24 cellular contexts compared by ENCODE assay signal in genomic region chr9:127106493-127106855, GRCh38. TPM values are rescaled to one million over a fixed set of nuclear protein-coding genes. Genes with fewer than 3 reads are reported as not detected.
DNase-seq lines count a peak whose midpoint lies in the region; ATAC-seq and TF ChIP-seq lines count a peak whose summit lies in the region.
"Had no signal": no experiment of that assay in that cellular context is flagged by ENCODE, and none has a peak within 500 bp of the region (broad histone marks: within the 10 kb centered on the region; RNA-seq: fewer than 3 reads in every experiment).

No MANE protein-coding gene starts in this region.

- H3K9ac ChIP-seq in stomach smooth muscle (ENCODE audit: low read length in 2 of 2): no peak overlapping the region

- no peaks in the 10 kb centered on the region for H3K9me3 Mint-ChIP-seq in MCF 10A (ENCODE audit: unreplicated experiment)
- H3K9me3 Mint-ChIP-seq: CD4-positive, CD25-positive, alpha-beta regulatory T cell had no signal

- TF ChIP-seq POLR2A in breast epithelium (IDR thresholded peaks at IDR 0.05): no peak
- TF ChIP-seq POLR2A in gastroesophageal sphincter (IDR thresholded peaks at IDR 0.05): no peak

- no peaks in the 10 kb centered on the region for H3K36me3 ChIP-seq in breast epithelium
- peaks cover 0 to 11% of the 10 kb centered on the region in 2 donors for H3K36me3 ChIP-seq in gastroesophageal sphincter
- peaks cover 8 to 27% of the 10 kb centered on the region in 2 donors for H3K36me3 ChIP-seq in stomach smooth muscle (ENCODE audit: control insufficient read depth in 2 of 2, insufficient read depth in 2 of 2, low read length in 2 of 2)
- H3K36me3 ChIP-seq: HAP-1 had no signal

- BruUV-seq in MCF 10A (replicated peaks; lab: Mats Ljungman, UMichigan): no TSS peak

- CTCF ChIA-PET in MCF 10A (lab: Yijun Ruan, JAX): no interaction called here

- no peak for TF ChIP-seq EP300 in gastroesophageal sphincter (IDR thresholded peaks at IDR 0.05)

- ATAC-seq in gastroesophageal sphincter: no peak
- ATAC-seq: GM12878 had no signal

- no peak overlapping the region for H3K4me3 Mint-ChIP-seq in MCF 10A (ENCODE audit: unreplicated experiment)
- H3K4me3 Mint-ChIP-seq: B cell; CD4-positive, CD25-positive, alpha-beta regulatory T cell had no signal

- H3K4me3 ChIP-seq in breast epithelium (no peak overlapping the region), gastroesophageal sphincter (no peak overlapping the region), stomach smooth muscle (ENCODE audit: low read length in 2 of 2) (peak overlapping the region in 1 of 2 donors; percentile 29)
- H3K4me3 ChIP-seq: GM12878, HAP-1 had no signal

- POLR2A ChIA-PET in MCF 10A (lab: Yijun Ruan, JAX): no interaction called here

- 54 to 70% methylated on average over 3 of the region's 3 CpGs for WGBS in gastroesophageal sphincter (ENCODE audit: low coverage in 1 of 2), 2 donors

- no peak overlapping the region for H3K27ac Mint-ChIP-seq in MCF 10A (ENCODE audit: low read depth, unreplicated experiment)
- H3K27ac Mint-ChIP-seq: B cell; CD4-positive, CD25-positive, alpha-beta regulatory T cell had no signal

- intact Hi-C loops in breast epithelium (cut with DNase I; ENCODE audit: low total_unique reads) (no loop called here), MCF 10A (cut with micrococcal nuclease) (no loop called here)

- H3K4me1 Mint-ChIP-seq in MCF 10A (ENCODE audit: insufficient read depth, unreplicated experiment): no peaks in the 10 kb centered on the region
- H3K4me1 Mint-ChIP-seq: B cell; CD4-positive, CD25-positive, alpha-beta regulatory T cell had no signal

- TF ChIP-seq CTCF in breast epithelium (IDR thresholded peaks at IDR 0.05): no peak
- no peak for TF ChIP-seq CTCF in MCF 10A (IDR thresholded peaks at IDR 0.05; ENCODE audit: unreplicated experiment)
- TF ChIP-seq CTCF in gastroesophageal sphincter (IDR thresholded peaks at IDR 0.05): no peak

- no peaks in the 10 kb centered on the region for H3K27me3 ChIP-seq in breast epithelium
- no peaks in the 10 kb centered on the region for H3K27me3 ChIP-seq in gastroesophageal sphincter
- no peaks in the 10 kb centered on the region for H3K27me3 ChIP-seq in stomach smooth muscle (ENCODE audit: control insufficient read depth in 1 of 2, insufficient read depth in 2 of 2, low read length in 2 of 2)

- DNase-seq in breast epithelium (ENCODE audit: low spot score in 2 of 2) (no peak), MCF 10A (ENCODE audit: unreplicated experiment) (no peak), SW480 (ENCODE audit: low spot score) (peak; percentile 14), NCI-H2227 treated with DMSO at 0.1 percent for 48 hours (lab: John Stamatoyannopoulos, UW) (no peak), DMS79 treated with DMSO at 0.1 percent for 48 hours (lab: John Stamatoyannopoulos, UW) (no peak), HT-29 (ENCODE audit: low spot score) (no peak)
- DNase-seq: Caco-2; CD4-positive, CD25-positive, alpha-beta regulatory T cell; IMR-90; Karpas-422; MM.1S; NCI-H1092; NCI-H146; NCI-H2029 treated with DMSO at 0.1 percent for 48 hours; NCI-H2171; NCI-H446; NK-92 treated with Interleukin-12 subunit alpha and Interleukin-12 subunit beta, amount 100 ng/mL, for 24 hours; OCI-M1; Right ventricle myocardium superior had no signal

- H3K9me3 ChIP-seq in breast epithelium (no peaks in the 10 kb centered on the region), gastroesophageal sphincter (no peaks in the 10 kb centered on the region), stomach smooth muscle (ENCODE audit: control insufficient read depth in 2 of 2, low read length in 2 of 2) (no peaks in the 10 kb centered on the region)
- H3K9me3 ChIP-seq: Caco-2, HAP-1 had no signal

- peaks cover 26% of the 10 kb centered on the region for H3K27me3 Mint-ChIP-seq in MCF 10A (ENCODE audit: insufficient read depth, unreplicated experiment)
- H3K27me3 Mint-ChIP-seq: B cell had no signal

- H3K4me1 ChIP-seq in breast epithelium: peaks cover 16 to 17% of the 10 kb centered on the region in 2 donors
- peaks cover 0 to 89% (median 5%) of the 10 kb centered on the region in 3 donors for H3K4me1 ChIP-seq in gastroesophageal sphincter
- H3K4me1 ChIP-seq in stomach smooth muscle (ENCODE audit: control insufficient read depth, insufficient read depth, low read length): peaks cover 92% of the 10 kb centered on the region
- H3K4me1 ChIP-seq: HAP-1 had no signal

- H3K27ac ChIP-seq in breast epithelium (peak overlapping the region; percentile 81 to 92), gastroesophageal sphincter (peak overlapping the region in 3 of 4 donors; percentile 45 to 66 (median 48)), stomach smooth muscle (ENCODE audit: low read length) (peak overlapping the region; percentile 85)

- H3K36me3 Mint-ChIP-seq in MCF 10A (ENCODE audit: insufficient read depth, unreplicated experiment): no peaks in the 10 kb centered on the region
- H3K36me3 Mint-ChIP-seq: CD4-positive, CD25-positive, alpha-beta regulatory T cell had no signal

RNA-seq across cellular contexts. Expression of gene ANGPTL2, which starts 16.0 kb away (rescaled TPM):
- total RNA-seq in breast epithelium (10 to 100 TPM; 30.9 to 61.8 (median 51.8) TPM), MCF 10A (2022) (not detected in 2 replicates), gastroesophageal sphincter (10 to 100 TPM; 36.5 to 52.5 (median 50.8) TPM)
- 0.08 and 0.29 TPM in 2 replicates for total RNA-seq in HT-29 (2014; rRNA removed; shearing (Covaris generic))
- total RNA-seq: B cell; Caco-2; CD4-positive, CD25-positive, alpha-beta regulatory T cell had no signal

Comparison
In these comparisons a context has a peak if more than half of its experiments do, and no peak if none do; other contexts are left out.
1. RNA of gene ANGPTL2, which starts 16.0 kb away (total RNA-seq): 30.9 to 61.8 TPM in breast epithelium and 36.5 to 52.5 TPM in gastroesophageal sphincter; 0.08 to 0.29 TPM in HT-29 and not detected in MCF 10A; every median in the first group is over 10 times any median in the second.
2. Peak in every context shown above with its lines, with median percentiles within 50 percentile points of each other: H3K27ac ChIP-seq.